ENCODE assay signal across 8 cellular contexts in genomic region chr6:13710552-13711383, GRCh38. TPM values are rescaled to one million over a fixed set of nuclear protein-coding genes. Genes with fewer than 3 reads are reported as not detected.
DNase-seq lines count a peak whose midpoint lies in the region; ATAC-seq and TF ChIP-seq lines count a peak whose summit lies in the region.

No MANE protein-coding gene starts in this region.

- H3K27ac ChIP-seq in HCT116 (ENCODE audit: low read depth, low read length), result peak overlapping the region; percentile 92
- H3K27ac ChIP-seq in epithelial cell of prostate, result peak overlapping the region; percentile 93
- H3K27ac ChIP-seq in muscle layer of colon (ENCODE audit: low read depth, low read length), result peak overlapping the region; percentile 76
- H3K27ac ChIP-seq in thymus (ENCODE audit: low read depth), result peak overlapping the region; percentile 96

- TF ChIP-seq POLR2A in HCT116 (IDR thresholded peaks at IDR 0.05; ENCODE audit: borderline replicate concordance, extremely low read depth, insufficient read depth, insufficient read length) (no peak), NB4 (IDR thresholded peaks at IDR 0.05; ENCODE audit: extremely low read depth, insufficient read length) (no peak)

- H3K4me1 ChIP-seq in HCT116 (ENCODE audit: control insufficient read depth in 1 of 2, insufficient read depth in 2 of 2, low read length in 2 of 2), result peaks cover 14 to 25% of the 10 kb centered on the region in 2 experiments; a peak in 3 of 4 replicates
- peaks cover 26% of the 10 kb centered on the region for H3K4me1 ChIP-seq in muscle layer of colon (ENCODE audit: insufficient read depth, low read length)
- peaks cover 7% of the 10 kb centered on the region for H3K4me1 ChIP-seq in thymus (ENCODE audit: control insufficient read depth, insufficient read depth, low read length)

- no peaks in the 10 kb centered on the region for H3K9me3 ChIP-seq in HCT116 (ENCODE audit: control insufficient read depth in 1 of 2, insufficient read depth in 1 of 2, low read depth in 1 of 2, low read length in 2 of 2)
- H3K9me3 ChIP-seq in muscle layer of colon (ENCODE audit: low read length), result no peaks in the 10 kb centered on the region
- H3K9me3 ChIP-seq in thymus (ENCODE audit: control insufficient read depth), result no peaks in the 10 kb centered on the region

- intact Hi-C loops in HCT116 (cut with micrococcal nuclease), result no loop called here

- peak overlapping the region; percentile 84 for H3K4me2 ChIP-seq in HCT116 (ENCODE audit: low read length)

- H3K4me3 ChIP-seq in GM12865 (ENCODE audit: low read depth, low read length) (peak overlapping the region; percentile 71), HCT116 (replicated peaks in 1 of 2; ENCODE audit: low read depth in 1 of 2, low read length in 2 of 2) (peak overlapping the region; percentile 58 to 84), NB4 (ENCODE audit: low read depth, low read length) (peak overlapping the region; percentile 92), muscle layer of colon (ENCODE audit: low read depth in 1 of 2, low read length in 2 of 2) (peak overlapping the region; percentile 90 to 92), thymus (ENCODE audit: low read length) (peak overlapping the region; percentile 87)

- POLR2A ChIA-PET in HCT116 (lab: Charles Lee), result no interaction called here

- H4K20me1 ChIP-seq in HCT116 (ENCODE audit: insufficient read depth), result peaks cover 8% of the 10 kb centered on the region; the same call in 1 of the 2 replicates

- TF ChIP-seq CTCF in GM12865 (IDR thresholded peaks at IDR 0.05; ENCODE audit: insufficient read depth, low read depth, low read length, missing control alignments) (no peak), HCT116 (IDR thresholded peaks at IDR 0.05 in 2 of 3, conservative IDR thresholded peaks at IDR 0.05 in 1 of 3; ENCODE audit: borderline replicate concordance in 1 of 3, insufficient read depth in 1 of 3, low read depth in 2 of 3, low read length in 2 of 3) (no peak), NB4 (IDR thresholded peaks at IDR 0.05; ENCODE audit: low read depth, low read length) (no peak)

- H3K9ac ChIP-seq in HCT116 (ENCODE audit: low read length) (peak overlapping the region; percentile 82), muscle layer of colon (ENCODE audit: low read length) (peak overlapping the region; percentile 95)

- H3K27me3 ChIP-seq in HCT116 (ENCODE audit: insufficient read depth, low read length) (no peaks in the 10 kb centered on the region), muscle layer of colon (ENCODE audit: control insufficient read depth in 1 of 2, insufficient read depth in 2 of 2, low read length in 2 of 2) (no peaks in the 10 kb centered on the region), thymus (ENCODE audit: control insufficient read depth, insufficient read depth) (no peaks in the 10 kb centered on the region)

- TF ChIP-seq RAD21 in HCT116 (IDR thresholded peaks at IDR 0.05; ENCODE audit: low read depth), result no peak

- H3K9me2 ChIP-seq in HCT116 (ENCODE audit: insufficient read depth), result no peaks in the 10 kb centered on the region

- H3K79me2 ChIP-seq in HCT116 (ENCODE audit: insufficient read depth, low read length), result peaks cover 52% of the 10 kb centered on the region

- peak; percentile 18 for ATAC-seq in HCT116

- H3K36me3 ChIP-seq in HCT116 (ENCODE audit: control insufficient read depth in 1 of 2, insufficient read depth in 2 of 2, low read length in 2 of 2) (no peaks in the 10 kb centered on the region), muscle layer of colon (ENCODE audit: insufficient read depth, low read length) (no peaks in the 10 kb centered on the region), thymus (ENCODE audit: control insufficient read depth, insufficient read depth) (no peaks in the 10 kb centered on the region)

- no TSS peak for BruUV-seq in HCT116 (replicated peaks; lab: Mats Ljungman, UMichigan)

- under 1% methylated on average over 84 of the region's 84 CpGs for WGBS in thymus

- CTCF ChIA-PET in HCT116 (lab: Charles Lee), result no interaction called here

- no peak overlapping the region for H2AFZ ChIP-seq in HCT116 (ENCODE audit: low read depth, low read length, poor library complexity, severe bottlenecking)

- peak; percentile 55 for DNase-seq in GM12865 (ENCODE audit: low read depth)
- no peak for DNase-seq in HCT116 (ENCODE audit: low read depth, low spot score)
- DNase-seq in NB4 (ENCODE audit: low read depth), result peak; percentile 66
- peak; percentile 4 to 29 (median 22) for DNase-seq in activated CD8-positive, alpha-beta memory T cell treated with anti-CD3 and anti-CD28 coated beads for 48 hours (ENCODE audit: low read depth in 2 of 3, low spot score in 2 of 3)
- no peak for DNase-seq in epithelial cell of prostate (ENCODE audit: low read depth, low spot score)
- no peak for DNase-seq in SHP77 treated with DMSO at 0.1 percent for 48 hours (lab: John Stamatoyannopoulos, UW)

- RAD21 ChIA-PET in HCT116 (lab: Charles Lee; ENCODE audit: low non-redundant PET in 1 of 2, low total read pairs in 2 of 2, uncharacterized antibody in 2 of 2, unreplicated experiment in 2 of 2), result no interaction called here

TF ChIP-seq in HCT116, 20 proteins besides CTCF, POLR2A, EP300 and RAD21:
- TF ChIP-seq CEBPB (IDR thresholded peaks at IDR 0.05; ENCODE audit: low read depth) (no peak), TCF7L2 (IDR thresholded peaks at IDR 0.05; ENCODE audit: borderline replicate concordance, extremely low read depth, insufficient read depth, insufficient read length) (peak; percentile 66), ZBTB33 (IDR thresholded peaks at IDR 0.05; ENCODE audit: extremely low read depth, insufficient replicate concordance, low read length) (no peak), JUND (IDR thresholded peaks at IDR 0.05) (no peak), ZFX (IDR thresholded peaks at IDR 0.05) (peak; percentile 9; the same call in 1 of the 2 replicates), EGR1 (IDR thresholded peaks at IDR 0.05; ENCODE audit: low read depth) (peak; percentile 20; the same call in 1 of the 2 replicates)

RNA-seq across cellular contexts. Expression of gene RANBP9, which starts 0.9 kb away (rescaled TPM):
- 48.0 TPM for total RNA-seq in HCT116 (2021; ENCODE audit: unreplicated experiment)
- polyA plus RNA-seq in HCT116 (2012), result 27.4 and 33.4 TPM in 2 replicates
- 37.9 TPM for polyA plus RNA-seq in thymus

Comparison
In these comparisons a context has a peak if more than half of its experiments do, and no peak if none do; other contexts are left out.
1. DNase-seq: peak in GM12865 (single experiment), NB4 (single experiment) and activated CD8-positive, alpha-beta memory T cell treated with anti-CD3 and anti-CD28 coated beads for 48 hours (3 of 3); none in HCT116 (single experiment), epithelial cell of prostate (single experiment) and SHP77 treated with DMSO at 0.1 percent for 48 hours (single experiment).
2. Peak in every context shown above with its lines, with median percentiles within 50 percentile points of each other: H3K4me3 ChIP-seq and H3K27ac ChIP-seq.